In the genomic region with DNA sequence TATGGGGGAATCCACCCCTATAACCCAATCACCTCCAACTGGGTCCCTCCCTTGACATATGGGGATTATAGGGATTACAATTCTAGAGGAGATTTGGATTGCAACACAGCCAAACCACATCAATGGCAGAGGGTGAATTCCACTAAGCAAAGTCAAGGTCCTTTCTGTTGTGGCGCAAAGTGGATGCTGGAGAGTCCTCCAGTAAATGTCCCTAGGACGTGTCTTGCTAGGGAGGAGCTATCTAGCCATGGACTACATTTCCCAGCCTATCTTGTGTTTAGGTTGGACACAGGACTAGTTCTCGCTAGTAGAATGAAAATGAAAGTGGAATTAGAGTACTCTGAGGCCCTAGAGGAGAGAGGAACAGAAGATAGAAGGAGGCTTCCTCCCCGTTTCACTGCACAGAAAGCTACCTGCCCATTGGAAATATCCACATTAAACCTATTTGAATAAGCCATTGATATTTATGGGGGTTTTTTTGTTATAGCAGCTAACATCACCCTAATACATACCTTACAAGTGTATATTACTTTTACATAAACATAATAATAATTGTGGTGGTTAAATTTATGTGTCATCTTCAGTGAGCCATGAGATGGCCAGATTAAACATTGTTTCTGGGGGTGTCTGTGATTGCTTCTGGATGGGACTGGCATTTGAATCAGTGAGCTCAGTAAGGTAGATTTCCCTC, we compare ENCODE assay signal across 1 cellular context.
TF ChIP-seq lines count a peak whose summit lies in the region.

No MANE protein-coding gene starts in this region.

TF ChIP-seq in HepG2, 621 proteins besides CTCF, POLR2A, EP300 and RAD21 (continued from another document and continues in another):
- TF ChIP-seq HIVEP1 (CRISPR knock-in tag; IDR thresholded peaks at IDR 0.05) (no peak), ZNF441 (CRISPR knock-in tag; IDR thresholded peaks at IDR 0.05; ENCODE audit: borderline replicate concordance) (no peak), ZNF713 (CRISPR knock-in tag; IDR thresholded peaks at IDR 0.05) (no peak), DMTF1 (CRISPR knock-in tag; IDR thresholded peaks at IDR 0.05) (no peak), ZNF816 (CRISPR knock-in tag; IDR thresholded peaks at IDR 0.05; ENCODE audit: borderline replicate concordance) (no peak), NR1H2 (CRISPR knock-in tag; IDR thresholded peaks at IDR 0.05; ENCODE audit: borderline replicate concordance, low read depth) (no peak), IRX3 (CRISPR knock-in tag; IDR thresholded peaks at IDR 0.05; ENCODE audit: borderline replicate concordance, low read depth) (no peak), ZNF343 (CRISPR knock-in tag; IDR thresholded peaks at IDR 0.05) (no peak), POLR2G (IDR thresholded peaks at IDR 0.05; ENCODE audit: low read depth, low read length) (no peak), ZSCAN30 (CRISPR knock-in tag; IDR thresholded peaks at IDR 0.05) (no peak), ZNF121 (CRISPR knock-in tag; IDR thresholded peaks at IDR 0.05) (no peak), THAP11 (CRISPR knock-in tag; IDR thresholded peaks at IDR 0.05) (peak; percentile 95), NR2C2 (CRISPR knock-in tag; IDR thresholded peaks at IDR 0.05; ENCODE audit: borderline replicate concordance) (no peak), NFKBIZ (CRISPR knock-in tag; IDR thresholded peaks at IDR 0.05) (no peak), ZNF282 (IDR thresholded peaks at IDR 0.05; ENCODE audit: partially characterized antibody) (no peak), ERF (CRISPR knock-in tag; IDR thresholded peaks at IDR 0.05) (no peak), XBP1 (CRISPR knock-in tag; IDR thresholded peaks at IDR 0.05) (no peak), ZFP82 (CRISPR knock-in tag; IDR thresholded peaks at IDR 0.05; ENCODE audit: borderline replicate concordance) (no peak), SMARCE1 (IDR thresholded peaks at IDR 0.05; ENCODE audit: borderline replicate concordance) (no peak), GATA4 (IDR thresholded peaks at IDR 0.05; ENCODE audit: borderline replicate concordance, low read depth) (no peak), ZNF777 (CRISPR knock-in tag; IDR thresholded peaks at IDR 0.05) (no peak), SPEN (CRISPR knock-in tag; IDR thresholded peaks at IDR 0.05; ENCODE audit: low read depth) (no peak), ZNF350 (CRISPR knock-in tag; IDR thresholded peaks at IDR 0.05; ENCODE audit: borderline replicate concordance, low read depth) (no peak), ZFP36L1 (CRISPR knock-in tag; IDR thresholded peaks at IDR 0.05) (no peak), NR2F6 (IDR thresholded peaks at IDR 0.05) (peak; percentile 58; the same call in 1 of the 2 replicates), NR2F6 (CRISPR knock-in tag; IDR thresholded peaks at IDR 0.05) (peak; percentile 42; the same call in 1 of the 2 replicates), KDM3A (CRISPR knock-in tag; IDR thresholded peaks at IDR 0.05; ENCODE audit: low read depth) (no peak), ONECUT2 (CRISPR knock-in tag; IDR thresholded peaks at IDR 0.05) (no peak), ZNF160 (CRISPR knock-in tag; IDR thresholded peaks at IDR 0.05) (0 out of 2 replicates have a peak, but pooled peaks have one; percentile 27), FIP1L1 (IDR thresholded peaks at IDR 0.05; ENCODE audit: borderline replicate concordance, insufficient read depth, low read depth, low read length) (no peak)
- TF ChIP-seq, protein P1, sequence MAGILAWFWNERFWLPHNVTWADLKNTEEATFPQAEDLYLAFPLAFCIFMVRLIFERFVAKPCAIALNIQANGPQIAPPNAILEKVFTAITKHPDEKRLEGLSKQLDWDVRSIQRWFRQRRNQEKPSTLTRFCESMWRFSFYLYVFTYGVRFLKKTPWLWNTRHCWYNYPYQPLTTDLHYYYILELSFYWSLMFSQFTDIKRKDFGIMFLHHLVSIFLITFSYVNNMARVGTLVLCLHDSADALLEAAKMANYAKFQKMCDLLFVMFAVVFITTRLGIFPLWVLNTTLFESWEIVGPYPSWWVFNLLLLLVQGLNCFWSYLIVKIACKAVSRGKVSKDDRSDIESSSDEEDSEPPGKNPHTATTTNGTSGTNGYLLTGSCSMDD (CRISPR knock-in tag; IDR thresholded peaks at IDR 0.05), result no peak
- TF ChIP-seq, protein P2, sequence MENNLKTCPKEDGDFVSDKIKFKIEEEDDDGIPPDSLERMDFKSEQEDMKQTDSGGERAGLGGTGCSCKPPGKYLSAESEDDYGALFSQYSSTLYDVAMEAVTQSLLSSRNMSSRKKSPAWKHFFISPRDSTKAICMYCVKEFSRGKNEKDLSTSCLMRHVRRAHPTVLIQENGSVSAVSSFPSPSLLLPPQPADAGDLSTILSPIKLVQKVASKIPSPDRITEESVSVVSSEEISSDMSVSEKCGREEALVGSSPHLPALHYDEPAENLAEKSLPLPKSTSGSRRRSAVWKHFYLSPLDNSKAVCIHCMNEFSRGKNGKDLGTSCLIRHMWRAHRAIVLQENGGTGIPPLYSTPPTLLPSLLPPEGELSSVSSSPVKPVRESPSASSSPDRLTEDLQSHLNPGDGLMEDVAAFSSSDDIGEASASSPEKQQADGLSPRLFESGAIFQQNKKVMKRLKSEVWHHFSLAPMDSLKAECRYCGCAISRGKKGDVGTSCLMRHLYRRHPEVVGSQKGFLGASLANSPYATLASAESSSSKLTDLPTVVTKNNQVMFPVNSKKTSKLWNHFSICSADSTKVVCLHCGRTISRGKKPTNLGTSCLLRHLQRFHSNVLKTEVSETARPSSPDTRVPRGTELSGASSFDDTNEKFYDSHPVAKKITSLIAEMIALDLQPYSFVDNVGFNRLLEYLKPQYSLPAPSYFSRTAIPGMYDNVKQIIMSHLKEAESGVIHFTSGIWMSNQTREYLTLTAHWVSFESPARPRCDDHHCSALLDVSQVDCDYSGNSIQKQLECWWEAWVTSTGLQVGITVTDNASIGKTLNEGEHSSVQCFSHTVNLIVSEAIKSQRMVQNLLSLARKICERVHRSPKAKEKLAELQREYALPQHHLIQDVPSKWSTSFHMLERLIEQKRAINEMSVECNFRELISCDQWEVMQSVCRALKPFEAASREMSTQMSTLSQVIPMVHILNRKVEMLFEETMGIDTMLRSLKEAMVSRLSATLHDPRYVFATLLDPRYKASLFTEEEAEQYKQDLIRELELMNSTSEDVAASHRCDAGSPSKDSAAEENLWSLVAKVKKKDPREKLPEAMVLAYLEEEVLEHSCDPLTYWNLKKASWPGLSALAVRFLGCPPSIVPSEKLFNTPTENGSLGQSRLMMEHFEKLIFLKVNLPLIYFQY (CRISPR knock-in tag; IDR thresholded peaks at IDR 0.05; ENCODE audit: borderline replicate concordance), result no peak
- TF ChIP-seq, protein P3, sequence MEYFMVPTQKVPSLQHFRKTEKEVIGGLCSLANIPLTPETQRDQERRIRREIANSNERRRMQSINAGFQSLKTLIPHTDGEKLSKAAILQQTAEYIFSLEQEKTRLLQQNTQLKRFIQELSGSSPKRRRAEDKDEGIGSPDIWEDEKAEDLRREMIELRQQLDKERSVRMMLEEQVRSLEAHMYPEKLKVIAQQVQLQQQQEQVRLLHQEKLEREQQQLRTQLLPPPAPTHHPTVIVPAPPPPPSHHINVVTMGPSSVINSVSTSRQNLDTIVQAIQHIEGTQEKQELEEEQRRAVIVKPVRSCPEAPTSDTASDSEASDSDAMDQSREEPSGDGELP (IDR thresholded peaks at IDR 0.05; ENCODE audit: borderline replicate concordance, low read depth), result no peak
- TF ChIP-seq, protein P4, sequence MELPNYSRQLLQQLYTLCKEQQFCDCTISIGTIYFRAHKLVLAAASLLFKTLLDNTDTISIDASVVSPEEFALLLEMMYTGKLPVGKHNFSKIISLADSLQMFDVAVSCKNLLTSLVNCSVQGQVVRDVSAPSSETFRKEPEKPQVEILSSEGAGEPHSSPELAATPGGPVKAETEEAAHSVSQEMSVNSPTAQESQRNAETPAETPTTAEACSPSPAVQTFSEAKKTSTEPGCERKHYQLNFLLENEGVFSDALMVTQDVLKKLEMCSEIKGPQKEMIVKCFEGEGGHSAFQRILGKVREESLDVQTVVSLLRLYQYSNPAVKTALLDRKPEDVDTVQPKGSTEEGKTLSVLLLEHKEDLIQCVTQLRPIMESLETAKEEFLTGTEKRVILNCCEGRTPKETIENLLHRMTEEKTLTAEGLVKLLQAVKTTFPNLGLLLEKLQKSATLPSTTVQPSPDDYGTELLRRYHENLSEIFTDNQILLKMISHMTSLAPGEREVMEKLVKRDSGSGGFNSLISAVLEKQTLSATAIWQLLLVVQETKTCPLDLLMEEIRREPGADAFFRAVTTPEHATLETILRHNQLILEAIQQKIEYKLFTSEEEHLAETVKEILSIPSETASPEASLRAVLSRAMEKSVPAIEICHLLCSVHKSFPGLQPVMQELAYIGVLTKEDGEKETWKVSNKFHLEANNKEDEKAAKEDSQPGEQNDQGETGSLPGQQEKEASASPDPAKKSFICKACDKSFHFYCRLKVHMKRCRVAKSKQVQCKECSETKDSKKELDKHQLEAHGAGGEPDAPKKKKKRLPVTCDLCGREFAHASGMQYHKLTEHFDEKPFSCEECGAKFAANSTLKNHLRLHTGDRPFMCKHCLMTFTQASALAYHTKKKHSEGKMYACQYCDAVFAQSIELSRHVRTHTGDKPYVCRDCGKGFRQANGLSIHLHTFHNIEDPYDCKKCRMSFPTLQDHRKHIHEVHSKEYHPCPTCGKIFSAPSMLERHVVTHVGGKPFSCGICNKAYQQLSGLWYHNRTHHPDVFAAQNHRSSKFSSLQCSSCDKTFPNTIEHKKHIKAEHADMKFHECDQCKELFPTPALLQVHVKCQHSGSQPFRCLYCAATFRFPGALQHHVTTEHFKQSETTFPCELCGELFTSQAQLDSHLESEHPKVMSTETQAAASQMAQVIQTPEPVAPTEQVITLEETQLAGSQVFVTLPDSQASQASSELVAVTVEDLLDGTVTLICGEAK (IDR thresholded peaks at IDR 0.05), result no peak
- TF ChIP-seq, protein P4 (CRISPR knock-in tag; IDR thresholded peaks at IDR 0.05), result no peak
- TF ChIP-seq, protein P5, sequence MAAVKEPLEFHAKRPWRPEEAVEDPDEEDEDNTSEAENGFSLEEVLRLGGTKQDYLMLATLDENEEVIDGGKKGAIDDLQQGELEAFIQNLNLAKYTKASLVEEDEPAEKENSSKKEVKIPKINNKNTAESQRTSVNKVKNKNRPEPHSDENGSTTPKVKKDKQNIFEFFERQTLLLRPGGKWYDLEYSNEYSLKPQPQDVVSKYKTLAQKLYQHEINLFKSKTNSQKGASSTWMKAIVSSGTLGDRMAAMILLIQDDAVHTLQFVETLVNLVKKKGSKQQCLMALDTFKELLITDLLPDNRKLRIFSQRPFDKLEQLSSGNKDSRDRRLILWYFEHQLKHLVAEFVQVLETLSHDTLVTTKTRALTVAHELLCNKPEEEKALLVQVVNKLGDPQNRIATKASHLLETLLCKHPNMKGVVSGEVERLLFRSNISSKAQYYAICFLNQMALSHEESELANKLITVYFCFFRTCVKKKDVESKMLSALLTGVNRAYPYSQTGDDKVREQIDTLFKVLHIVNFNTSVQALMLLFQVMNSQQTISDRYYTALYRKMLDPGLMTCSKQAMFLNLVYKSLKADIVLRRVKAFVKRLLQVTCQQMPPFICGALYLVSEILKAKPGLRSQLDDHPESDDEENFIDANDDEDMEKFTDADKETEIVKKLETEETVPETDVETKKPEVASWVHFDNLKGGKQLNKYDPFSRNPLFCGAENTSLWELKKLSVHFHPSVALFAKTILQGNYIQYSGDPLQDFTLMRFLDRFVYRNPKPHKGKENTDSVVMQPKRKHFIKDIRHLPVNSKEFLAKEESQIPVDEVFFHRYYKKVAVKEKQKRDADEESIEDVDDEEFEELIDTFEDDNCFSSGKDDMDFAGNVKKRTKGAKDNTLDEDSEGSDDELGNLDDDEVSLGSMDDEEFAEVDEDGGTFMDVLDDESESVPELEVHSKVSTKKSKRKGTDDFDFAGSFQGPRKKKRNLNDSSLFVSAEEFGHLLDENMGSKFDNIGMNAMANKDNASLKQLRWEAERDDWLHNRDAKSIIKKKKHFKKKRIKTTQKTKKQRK (IDR thresholded peaks at IDR 0.05; ENCODE audit: low read length), result no peak
- TF ChIP-seq, protein P6, sequence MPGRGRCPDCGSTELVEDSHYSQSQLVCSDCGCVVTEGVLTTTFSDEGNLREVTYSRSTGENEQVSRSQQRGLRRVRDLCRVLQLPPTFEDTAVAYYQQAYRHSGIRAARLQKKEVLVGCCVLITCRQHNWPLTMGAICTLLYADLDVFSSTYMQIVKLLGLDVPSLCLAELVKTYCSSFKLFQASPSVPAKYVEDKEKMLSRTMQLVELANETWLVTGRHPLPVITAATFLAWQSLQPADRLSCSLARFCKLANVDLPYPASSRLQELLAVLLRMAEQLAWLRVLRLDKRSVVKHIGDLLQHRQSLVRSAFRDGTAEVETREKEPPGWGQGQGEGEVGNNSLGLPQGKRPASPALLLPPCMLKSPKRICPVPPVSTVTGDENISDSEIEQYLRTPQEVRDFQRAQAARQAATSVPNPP (CRISPR knock-in tag; IDR thresholded peaks at IDR 0.05), result no peak
